9 cellular contexts compared by ENCODE assay signal in genomic region chr5:34499001-34499734, GRCh38.
A peak's percentile ranks its signal among the peaks of the same experiment; 100 is the strongest.
DNase-seq lines count a peak whose midpoint lies in the region; ATAC-seq and TF ChIP-seq lines count a peak whose summit lies in the region.
"Had no signal": no experiment of that assay in that cellular context is flagged by ENCODE, and none has a peak within 500 bp of the region (broad histone marks: within the 10 kb centered on the region; RNA-seq: fewer than 3 reads in every experiment).

No MANE protein-coding gene starts in this region.

- H3K4me3 ChIP-seq in left lung: no peak overlapping the region

- POLR2A ChIA-PET in activated B cell treated with CpG ODN at 0.5 μM for 24 hours (lab: Charles Lee): interaction anchor here (1.0 to 2.8 kb wide), 3 partner anchors 340 to 431 kb away, joined by 6 to 20 read pairs (median 10); partner anchors contain the start of genes BRIX1, DNAJC21, RAD1 and TTC23L

- CTCF ChIA-PET in activated B cell treated with CpG ODN at 0.5 μM for 24 hours (lab: Charles Lee): interaction anchor here (2.1 kb wide), 1 partner anchor 24 kb away, joined by 6 read pairs; no protein-coding TSS in a partner anchor

- intact Hi-C loops in CD14-positive monocyte (cut with micrococcal nuclease): no loop called here
- intact Hi-C loops in activated B cell treated with CpG ODN at 0.5 μM for 24 hours (cut with micrococcal nuclease): loop anchor here (1.0 kb wide), 3 partner anchors 24 to 416 kb away; partner anchors contain the start of genes BRIX1, RAD1 and TTC23L
- intact Hi-C loops in left lung (cut with DNase I): no loop called here

- H3K27me3 Mint-ChIP-seq in CD14-positive monocyte (ENCODE audit: low read depth in 3 of 3) (peaks cover 3 to 4% (median 4%) of the 10 kb centered on the region in 3 donors), activated B cell treated with CpG ODN at 0.5 μM for 24 hours (peaks cover 4% of the 10 kb centered on the region)

- H3K4me1 ChIP-seq in left lung: peaks cover 27 to 41% of the 10 kb centered on the region in 2 donors

- H3K4me1 Mint-ChIP-seq in CD14-positive monocyte (peaks cover 40% of the 10 kb centered on the region), activated B cell treated with CpG ODN at 0.5 μM for 24 hours (peaks cover 21% of the 10 kb centered on the region)

- H3K27ac Mint-ChIP-seq in CD14-positive monocyte: peak overlapping the region; percentile 93 to 99 (median 97)
- peak overlapping the region; percentile 79 for H3K27ac Mint-ChIP-seq in activated B cell treated with CpG ODN at 0.5 μM for 24 hours

- H3K27me3 ChIP-seq in left lung: no peaks in the 10 kb centered on the region

- H3K4me3 Mint-ChIP-seq in CD14-positive monocyte: peak overlapping the region; percentile 1 to 54
- peak overlapping the region; percentile 48 for H3K4me3 Mint-ChIP-seq in activated B cell treated with CpG ODN at 0.5 μM for 24 hours

- H3K9me3 ChIP-seq in left lung: no peaks in the 10 kb centered on the region

- H3K36me3 Mint-ChIP-seq in CD14-positive monocyte (no peaks in the 10 kb centered on the region), activated B cell treated with CpG ODN at 0.5 μM for 24 hours (ENCODE audit: low read depth) (no peaks in the 10 kb centered on the region)
- H3K36me3 Mint-ChIP-seq: naive B cell had no signal

- TF ChIP-seq CTCF in CD14-positive monocyte (IDR thresholded peaks at IDR 0.05) (no peak), activated B cell treated with CpG ODN at 0.5 μM for 24 hours (IDR thresholded peaks at IDR 0.05) (no peak), left lung (IDR thresholded peaks at IDR 0.05) (no peak)

- DNase-seq in CD14-positive monocyte (ENCODE audit: low spot score) (peak; percentile 87), activated B cell treated with CpG ODN at 0.5 μM for 24 hours (no peak), left lung (no peak), HPDE6-E6E7 (ENCODE audit: extremely low spot score) (no peak), ureter (ENCODE audit: low spot score) (no peak), cortex of kidney (lab: John Stamatoyannopoulos, UW) (no peak)
- DNase-seq: naive B cell had no signal

- ATAC-seq in GM19438 (IDR thresholded peaks at IDR 0.05; ENCODE audit: low read depth, unreplicated experiment): peak; percentile 84
- ATAC-seq in HG03432 (IDR thresholded peaks at IDR 0.05; ENCODE audit: unreplicated experiment): peak; percentile 90
- peak; percentile 87 for ATAC-seq in activated B cell treated with CpG ODN at 0.5 μM for 24 hours (ENCODE audit: low read depth)
- peak; percentile 72 for ATAC-seq in left lung

- H3K9me3 Mint-ChIP-seq in CD14-positive monocyte (peaks cover 0 to 4% (median 0%) of the 10 kb centered on the region in 7 donors), activated B cell treated with CpG ODN at 0.5 μM for 24 hours (no peaks in the 10 kb centered on the region)

- H3K36me3 ChIP-seq in left lung: no peaks in the 10 kb centered on the region

- peak overlapping the region; percentile 65 to 76 for H3K27ac ChIP-seq in left lung
